Comparison of ENCODE assay signal across 17 cellular contexts in the genomic region with DNA sequence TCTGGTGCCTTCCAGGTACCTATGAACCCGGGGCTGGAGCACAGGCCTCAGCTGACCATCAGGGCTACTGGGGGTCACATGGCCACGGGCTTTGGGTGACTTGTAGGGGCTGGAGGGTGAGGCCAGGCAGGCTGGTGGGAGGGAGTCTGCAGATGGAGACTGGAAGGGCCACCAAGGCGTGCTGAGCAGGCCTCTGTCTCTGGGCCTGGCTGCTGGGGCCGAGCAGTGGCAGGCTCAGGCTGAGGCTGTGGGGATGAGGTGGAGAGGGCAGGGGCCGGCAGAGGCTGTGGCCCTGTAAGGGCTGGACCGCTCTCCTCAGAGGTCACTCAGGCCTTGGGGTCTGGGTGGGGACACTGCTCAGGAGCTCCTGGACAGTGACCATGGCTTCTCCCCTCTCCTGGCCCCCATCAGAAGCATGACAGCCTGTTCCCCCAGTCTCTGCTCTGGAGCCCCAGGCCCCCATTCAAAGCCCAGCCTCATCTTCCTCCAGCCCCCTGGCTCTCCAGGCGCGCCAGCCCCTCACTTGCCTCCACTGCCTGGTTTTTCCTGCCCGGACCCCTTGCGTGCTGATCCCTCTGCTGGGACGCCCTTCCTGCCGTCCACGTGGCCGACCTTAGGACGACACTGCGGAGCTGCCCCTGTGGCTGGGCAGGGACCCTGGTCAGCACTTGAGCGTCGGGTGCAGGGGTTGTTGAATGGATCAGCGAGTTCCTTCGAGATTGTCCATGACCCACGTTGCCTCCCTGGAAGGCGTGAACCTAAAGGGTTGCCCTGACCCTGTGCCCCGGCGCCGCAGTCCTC. TPM values are rescaled to one million over a fixed set of nuclear protein-coding genes. Genes with fewer than 3 reads are reported as not detected.
DNase-seq lines count a peak whose midpoint lies in the region; ATAC-seq and TF ChIP-seq lines count a peak whose summit lies in the region.
"Had no signal": no experiment of that assay in that cellular context is flagged by ENCODE, and none has a peak within 500 bp of the region (broad histone marks: within the 10 kb centered on the region; RNA-seq: fewer than 3 reads in every experiment).

No MANE protein-coding gene starts in this region.

- H3K27ac Mint-ChIP-seq in T-helper 17 cell (peak overlapping the region; percentile 29), chondrocyte (ENCODE audit: unreplicated experiment) (no peak overlapping the region)
- H3K27ac Mint-ChIP-seq: CD4-positive, CD25-positive, alpha-beta regulatory T cell had no signal

- peaks cover 9% of the 10 kb centered on the region for H3K4me1 Mint-ChIP-seq in T-helper 17 cell
- no peaks in the 10 kb centered on the region for H3K4me1 Mint-ChIP-seq in chondrocyte (ENCODE audit: low read depth)

- peaks cover 0 to 74% (median 61%) of the 10 kb centered on the region in 7 donors for H3K27me3 ChIP-seq in heart right ventricle
- no peaks in the 10 kb centered on the region for H3K27me3 ChIP-seq in Karpas-422 (ENCODE audit: low read length)
- H3K27me3 ChIP-seq: MG63 had no signal

- 82 to 91% methylated on average over 25 of the region's 25 CpGs for WGBS in heart right ventricle, 2 donors

- H3K4me3 ChIP-seq in heart right ventricle = no peak overlapping the region
- no peak overlapping the region for H3K4me3 ChIP-seq in Karpas-422 (ENCODE audit: low read length)
- H3K4me3 ChIP-seq: GM12878, MG63 had no signal

- H3K36me3 Mint-ChIP-seq in T-helper 17 cell (ENCODE audit: low read depth) = peaks cover 2% of the 10 kb centered on the region
- H3K36me3 Mint-ChIP-seq in chondrocyte (ENCODE audit: low read depth) = no peaks in the 10 kb centered on the region
- H3K36me3 Mint-ChIP-seq: CD4-positive, CD25-positive, alpha-beta regulatory T cell had no signal

- peaks cover 0 to 4% (median 0%) of the 10 kb centered on the region in 11 donors for H3K9me3 ChIP-seq in heart right ventricle
- H3K9me3 ChIP-seq in T-helper 17 cell (ENCODE audit: control insufficient read depth, low read length, poor library complexity, severe bottlenecking) = no peaks in the 10 kb centered on the region
- no peaks in the 10 kb centered on the region for H3K9me3 ChIP-seq in Karpas-422 (ENCODE audit: low read length)
- H3K9me3 ChIP-seq: MG63 had no signal

- no peak overlapping the region for H2AFZ ChIP-seq in Karpas-422 (ENCODE audit: low read length)

- intact Hi-C loops in Right ventricle myocardium inferior (cut with DNase I) = no loop called here
- intact Hi-C loops in heart right ventricle (cut with DNase I) = no loop called here

- TF ChIP-seq CTCF in heart right ventricle (IDR thresholded peaks at IDR 0.05) (no peak), chondrocyte (IDR thresholded peaks at IDR 0.05) (no peak)

- H3K27ac ChIP-seq in heart right ventricle (no peak overlapping the region), Karpas-422 (ENCODE audit: low read length) (no peak overlapping the region)
- H3K27ac ChIP-seq: KMS-11 had no signal

- ATAC-seq in Right ventricle myocardium inferior (no peak), heart right ventricle (no peak), T-helper 17 cell (no peak), GM21529 (IDR thresholded peaks at IDR 0.05; ENCODE audit: unreplicated experiment) (no peak)
- ATAC-seq: GM12878 had no signal

- peak; percentile 57 for DNase-seq in Right ventricle myocardium inferior (ENCODE audit: missing footprints)
- no peak for DNase-seq in heart right ventricle
- no peak for DNase-seq in T-helper 17 cell
- DNase-seq in mesenteric fat pad (ENCODE audit: low spot score) = peak; percentile 85
- DNase-seq in Karpas-422 = no peak
- no peak for DNase-seq in chondrocyte (ENCODE audit: low spot score)
- DNase-seq: Calu3; CD4-positive, CD25-positive, alpha-beta regulatory T cell; DMS79; NCI-H1105 treated with DMSO at 0.1 percent for 48 hours; NCI-H187; NCI-H446; SHP77 had no signal

- no peak overlapping the region for H3K9ac ChIP-seq in Karpas-422 (ENCODE audit: low read length)
- H3K9ac ChIP-seq: KMS-11 had no signal

- H3K36me3 ChIP-seq in heart right ventricle (no peaks in the 10 kb centered on the region), Karpas-422 (ENCODE audit: insufficient read depth, low read length) (no peaks in the 10 kb centered on the region)
- H3K36me3 ChIP-seq: MG63 had no signal

- H3K27me3 Mint-ChIP-seq in T-helper 17 cell (peaks cover 35% of the 10 kb centered on the region), chondrocyte (ENCODE audit: low read depth) (peaks cover 19% of the 10 kb centered on the region)

- H3K79me2 ChIP-seq in Karpas-422 (ENCODE audit: low read length) = no peaks in the 10 kb centered on the region

- no peaks in the 10 kb centered on the region for H3K9me2 ChIP-seq in Karpas-422 (replicated peaks; ENCODE audit: insufficient read depth, low read length)

- H4K20me1 ChIP-seq in Karpas-422 (ENCODE audit: insufficient read depth, low read depth, low read length) = peaks cover 5% of the 10 kb centered on the region; the same call in 1 of the 2 replicates

- no peak overlapping the region for H3K4me3 Mint-ChIP-seq in T-helper 17 cell
- no peak overlapping the region for H3K4me3 Mint-ChIP-seq in chondrocyte (ENCODE audit: unreplicated experiment)

- no peak overlapping the region for H3K4me2 ChIP-seq in Karpas-422 (ENCODE audit: low read depth, low read length, poor library complexity, severe bottlenecking)
- H3K4me2 ChIP-seq: KMS-11 had no signal

- no peaks in the 10 kb centered on the region for H3K9me3 Mint-ChIP-seq in chondrocyte (ENCODE audit: low read depth)
- H3K9me3 Mint-ChIP-seq: CD4-positive, CD25-positive, alpha-beta regulatory T cell had no signal

- no peaks in the 10 kb centered on the region for H3K4me1 ChIP-seq in heart right ventricle
- no peaks in the 10 kb centered on the region for H3K4me1 ChIP-seq in Karpas-422 (ENCODE audit: low read length)

RNA-seq across cellular contexts. Expression of a gene that starts 11.1 kb away (rescaled TPM):
- total RNA-seq in Right ventricle myocardium inferior = 1.1 TPM
- 1 to 10 TPM in 1 of 10 donors, under 1 TPM in 9; 0.12 to 1.4 (median 0.43) TPM for total RNA-seq in heart right ventricle
- under 1 TPM; 0.19 to 0.29 TPM for polyA plus RNA-seq in heart right ventricle
- total RNA-seq in T-helper 17 cell = not detected
- 67.3 TPM for total RNA-seq in mesenteric fat pad
- total RNA-seq in Karpas-422 (2014; rRNA removed; shearing (Covaris generic); ENCODE audit: low replicate concordance) = not detected in 2 replicates
- total RNA-seq in chondrocyte = 0.53 to 1.6 TPM (median 1.6 TPM) in 3 replicates

RNA-seq across cellular contexts. Expression of a gene that starts 39.2 kb away (rescaled TPM):
- 10.8 TPM for total RNA-seq in Right ventricle myocardium inferior
- total RNA-seq in heart right ventricle = 10 to 100 TPM in 7 of 10 donors, 1 to 10 TPM in 3; 8.8 to 14.1 (median 10.6) TPM
- polyA plus RNA-seq in heart right ventricle = 10 to 100 TPM; 11.5 to 19.7 TPM
- total RNA-seq in T-helper 17 cell = 10 to 100 TPM; 40.7 to 47.2 TPM
- total RNA-seq in mesenteric fat pad = 15.5 TPM
- 22.6 and 44.6 TPM in 2 replicates for total RNA-seq in Karpas-422 (2014; rRNA removed; shearing (Covaris generic); ENCODE audit: low replicate concordance)
- 23.5 to 25.6 TPM (median 24.0 TPM) in 3 replicates for total RNA-seq in chondrocyte

Comparison
In these comparisons a context has a peak if more than half of its experiments do, and no peak if none do; other contexts are left out.
1. DNase-seq: peak in Right ventricle myocardium inferior (single experiment) and mesenteric fat pad (single experiment); none in heart right ventricle (0 of 2), T-helper 17 cell (0 of 3), Karpas-422 (single experiment) and chondrocyte (single experiment).
2. RNA of a gene that starts 11.1 kb away (total RNA-seq): 67.3 TPM in mesenteric fat pad (single experiment); 0.53 to 1.6 TPM in chondrocyte, 1.1 TPM in Right ventricle myocardium inferior (single experiment), 0.12 to 1.4 TPM in heart right ventricle, not detected in T-helper 17 cell and not detected in Karpas-422; every median in the first group is over 10 times any median in the second.